ENCODE assay signal across 2 cellular contexts in the genomic region with DNA sequence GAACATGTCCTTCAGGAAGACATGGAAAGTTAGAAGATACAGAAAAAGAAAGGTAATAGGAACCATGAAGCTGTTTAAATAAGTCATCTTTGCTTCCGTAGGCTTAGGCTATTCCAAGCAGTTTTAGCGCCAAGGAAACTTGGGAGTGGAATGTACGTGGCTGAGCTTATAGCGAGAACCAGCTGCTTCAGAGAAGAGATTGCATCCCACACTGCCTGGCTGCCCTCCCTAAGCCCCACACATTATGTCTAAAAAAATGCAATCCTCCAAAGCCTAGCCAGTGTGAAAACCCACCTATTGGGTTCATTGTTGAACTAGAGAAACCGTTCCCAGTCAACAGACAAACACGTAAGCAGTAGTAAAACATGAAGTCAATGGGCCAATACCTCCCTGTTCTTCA.
TF ChIP-seq lines count a peak whose summit lies in the region.

No MANE protein-coding gene starts in this region.

TF ChIP-seq in IMR-90, 13 proteins besides CTCF, POLR2A, EP300 and RAD21:
- TF ChIP-seq RFX5 (IDR thresholded peaks at IDR 0.05; ENCODE audit: low read depth, low read length) = no peak
- no peak for TF ChIP-seq MXI1 (IDR thresholded peaks at IDR 0.05; ENCODE audit: borderline replicate concordance, low read depth, low read length)
- no peak for TF ChIP-seq MAFK (IDR thresholded peaks at IDR 0.05; ENCODE audit: low read depth, low read length)
- TF ChIP-seq, protein P1, sequence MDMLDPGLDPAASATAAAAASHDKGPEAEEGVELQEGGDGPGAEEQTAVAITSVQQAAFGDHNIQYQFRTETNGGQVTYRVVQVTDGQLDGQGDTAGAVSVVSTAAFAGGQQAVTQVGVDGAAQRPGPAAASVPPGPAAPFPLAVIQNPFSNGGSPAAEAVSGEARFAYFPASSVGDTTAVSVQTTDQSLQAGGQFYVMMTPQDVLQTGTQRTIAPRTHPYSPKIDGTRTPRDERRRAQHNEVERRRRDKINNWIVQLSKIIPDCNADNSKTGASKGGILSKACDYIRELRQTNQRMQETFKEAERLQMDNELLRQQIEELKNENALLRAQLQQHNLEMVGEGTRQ (IDR thresholded peaks at IDR 0.05; ENCODE audit: low read depth, low read length) = no peak
- TF ChIP-seq NFE2L2 (IDR thresholded peaks at IDR 0.05; ENCODE audit: low read depth, low read length) = no peak
- TF ChIP-seq RCOR1 (IDR thresholded peaks at IDR 0.05; ENCODE audit: insufficient replicate concordance, low read length) = no peak
- TF ChIP-seq, protein P2, sequence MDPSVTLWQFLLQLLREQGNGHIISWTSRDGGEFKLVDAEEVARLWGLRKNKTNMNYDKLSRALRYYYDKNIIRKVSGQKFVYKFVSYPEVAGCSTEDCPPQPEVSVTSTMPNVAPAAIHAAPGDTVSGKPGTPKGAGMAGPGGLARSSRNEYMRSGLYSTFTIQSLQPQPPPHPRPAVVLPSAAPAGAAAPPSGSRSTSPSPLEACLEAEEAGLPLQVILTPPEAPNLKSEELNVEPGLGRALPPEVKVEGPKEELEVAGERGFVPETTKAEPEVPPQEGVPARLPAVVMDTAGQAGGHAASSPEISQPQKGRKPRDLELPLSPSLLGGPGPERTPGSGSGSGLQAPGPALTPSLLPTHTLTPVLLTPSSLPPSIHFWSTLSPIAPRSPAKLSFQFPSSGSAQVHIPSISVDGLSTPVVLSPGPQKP (IDR thresholded peaks at IDR 0.05; ENCODE audit: borderline replicate concordance, low read depth, low read length) = no peak
- TF ChIP-seq CHD1 (IDR thresholded peaks at IDR 0.05; ENCODE audit: low read depth, low read length) = no peak
- TF ChIP-seq CEBPB (IDR thresholded peaks at IDR 0.05; ENCODE audit: low read depth, low read length) = no peak
- no peak for TF ChIP-seq BHLHE40 (IDR thresholded peaks at IDR 0.05; ENCODE audit: low read depth, low read length)
- TF ChIP-seq SMC3 (IDR thresholded peaks at IDR 0.05; ENCODE audit: low read depth, low read length) = no peak
- no peak for TF ChIP-seq FOS (IDR thresholded peaks at IDR 0.05; ENCODE audit: low read depth, low read length)
- no peak for TF ChIP-seq MAZ (IDR thresholded peaks at IDR 0.05; ENCODE audit: borderline replicate concordance, low read depth, low read length)
TF ChIP-seq in IMR-90: peak in this region for 0.

TF ChIP-seq in SK-N-SH, 30 proteins besides CTCF, POLR2A, EP300 and RAD21:
- TF ChIP-seq, protein P1 (IDR thresholded peaks at IDR 0.05; ENCODE audit: borderline replicate concordance, low read depth, low read length) = no peak
- TF ChIP-seq MXI1 (IDR thresholded peaks at IDR 0.05; ENCODE audit: low read depth, low read length) (no peak), MEF2A (IDR thresholded peaks at IDR 0.05; ENCODE audit: borderline replicate concordance, low read depth) (no peak), FOXM1 (IDR thresholded peaks at IDR 0.05; ENCODE audit: low read depth) (no peak), SIN3A (IDR thresholded peaks at IDR 0.05; ENCODE audit: borderline replicate concordance, low read depth, low read length) (no peak), CHD2 (IDR thresholded peaks at IDR 0.05; ENCODE audit: low read length, partially characterized antibody) (no peak), NRF1 (IDR thresholded peaks at IDR 0.05; ENCODE audit: low read depth, low read length) (no peak), GATA2 (CRISPR knock-in tag; IDR thresholded peaks at IDR 0.05) (no peak), FOSL2 (IDR thresholded peaks at IDR 0.05; ENCODE audit: borderline replicate concordance, low read depth) (no peak), TCF12 (IDR thresholded peaks at IDR 0.05) (no peak), ELF1 (IDR thresholded peaks at IDR 0.05) (no peak)
- TF ChIP-seq, protein P3, sequence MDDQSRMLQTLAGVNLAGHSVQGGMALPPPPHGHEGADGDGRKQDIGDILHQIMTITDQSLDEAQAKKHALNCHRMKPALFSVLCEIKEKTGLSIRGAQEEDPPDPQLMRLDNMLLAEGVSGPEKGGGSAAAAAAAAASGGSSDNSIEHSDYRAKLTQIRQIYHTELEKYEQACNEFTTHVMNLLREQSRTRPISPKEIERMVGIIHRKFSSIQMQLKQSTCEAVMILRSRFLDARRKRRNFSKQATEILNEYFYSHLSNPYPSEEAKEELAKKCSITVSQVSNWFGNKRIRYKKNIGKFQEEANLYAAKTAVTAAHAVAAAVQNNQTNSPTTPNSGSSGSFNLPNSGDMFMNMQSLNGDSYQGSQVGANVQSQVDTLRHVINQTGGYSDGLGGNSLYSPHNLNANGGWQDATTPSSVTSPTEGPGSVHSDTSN (IDR thresholded peaks at IDR 0.05) = no peak
TF ChIP-seq in SK-N-SH: peak in this region for 0.
